In the genomic region with DNA sequence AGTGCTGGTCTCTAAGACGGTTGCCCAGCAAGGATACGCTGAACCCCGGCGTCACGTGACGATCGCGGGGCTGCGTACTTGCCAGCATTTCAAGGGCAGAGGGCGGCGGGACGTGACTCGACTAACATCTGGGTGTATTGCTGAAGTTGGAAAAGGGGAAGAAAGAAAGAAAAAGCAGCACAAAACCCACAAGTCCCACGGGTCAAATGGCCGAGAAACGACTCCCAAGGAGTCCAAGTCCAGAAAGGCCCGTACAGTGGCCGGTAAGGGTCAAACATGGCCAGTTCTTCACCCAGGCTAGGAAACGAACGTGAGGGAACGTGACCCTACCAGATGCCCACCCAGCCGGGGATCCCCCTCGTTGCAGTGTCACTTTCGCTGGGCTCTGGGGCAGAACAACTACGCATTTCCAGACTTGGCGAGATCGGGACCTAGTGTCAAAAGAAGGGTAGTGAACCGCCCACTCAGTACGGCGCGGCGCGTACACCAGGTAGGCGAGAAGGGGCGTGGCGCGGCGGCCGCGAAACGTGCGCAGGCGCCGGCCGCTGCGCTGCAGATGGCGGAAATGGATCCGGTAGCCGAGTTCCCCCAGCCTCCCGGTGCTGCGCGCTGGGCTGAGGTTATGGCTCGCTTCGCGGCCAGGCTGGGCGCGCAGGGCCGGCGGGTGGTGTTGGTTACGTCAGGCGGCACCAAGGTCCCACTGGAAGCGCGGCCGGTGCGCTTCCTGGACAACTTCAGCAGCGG, we compare ENCODE assay signal across 1 cellular context.
TF ChIP-seq lines count a peak whose summit lies in the region.

A gene (plus strand): TSS at position 534 of the 744 bp plus-strand sequence. CDS start 23 bp downstream, at position 557.
A gene with protein sequence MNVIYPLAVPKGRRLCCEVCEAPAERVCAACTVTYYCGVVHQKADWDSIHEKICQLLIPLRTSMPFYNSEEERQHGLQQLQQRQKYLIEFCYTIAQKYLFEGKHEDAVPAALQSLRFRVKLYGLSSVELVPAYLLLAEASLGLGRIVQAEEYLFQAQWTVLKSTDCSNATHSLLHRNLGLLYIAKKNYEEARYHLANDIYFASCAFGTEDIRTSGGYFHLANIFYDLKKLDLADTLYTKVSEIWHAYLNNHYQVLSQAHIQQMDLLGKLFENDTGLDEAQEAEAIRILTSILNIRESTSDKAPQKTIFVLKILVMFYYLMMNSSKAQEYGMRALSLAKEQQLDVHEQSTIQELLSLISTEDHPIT (minus strand): TSS at position 13 of the 744 bp plus-strand sequence. CDS start 25 bp downstream, outside the sequence.

TF ChIP-seq in K562, 482 proteins besides CTCF, POLR2A, EP300 and RAD21 (continued from another document and continues in another):
- TF ChIP-seq IFI16 (CRISPR knock-in tag; IDR thresholded peaks at IDR 0.05) (no peak), NONO (IDR thresholded peaks at IDR 0.05; ENCODE audit: low read depth in 2 of 2, low read length in 1 of 2) (no peak), NFRKB (IDR thresholded peaks at IDR 0.05; ENCODE audit: low read depth) (0 out of 2 replicates have a peak, but pooled peaks have one; percentile 65), YY1 (IDR thresholded peaks at IDR 0.05; ENCODE audit: borderline replicate concordance in 1 of 3, control insufficient read depth in 1 of 3, extremely low read depth in 1 of 3, insufficient read depth in 3 of 3, insufficient read length in 1 of 3, insufficient replicate concordance in 2 of 3, low read depth in 1 of 3, low read length in 2 of 3) (peak; percentile 42 to 87 (median 68)), ZNF232 (CRISPR knock-in tag; IDR thresholded peaks at IDR 0.05) (no peak), ZNF282 (CRISPR knock-in tag; IDR thresholded peaks at IDR 0.05) (no peak), DPF2 (IDR thresholded peaks at IDR 0.05) (no peak), L3MBTL2 (IDR thresholded peaks at IDR 0.05) (peak; percentile 87), NCOA4 (IDR thresholded peaks at IDR 0.05; ENCODE audit: partially characterized antibody) (no peak), FOXA1 (IDR thresholded peaks at IDR 0.05; ENCODE audit: borderline replicate concordance) (no peak), ZNF3 (CRISPR knock-in tag; IDR thresholded peaks at IDR 0.05) (no peak), EHMT2 (IDR thresholded peaks at IDR 0.05) (peak; percentile 17; the same call in 1 of the 2 replicates), CHD1 (IDR thresholded peaks at IDR 0.05; ENCODE audit: low read length) (no peak), CBX2 (IDR thresholded peaks at IDR 0.05; ENCODE audit: insufficient read depth, low read length, poor library complexity, severe bottlenecking) (no peak), HOXB6 (CRISPR knock-in tag; IDR thresholded peaks at IDR 0.05; ENCODE audit: borderline replicate concordance) (no peak), ZNF717 (CRISPR knock-in tag; IDR thresholded peaks at IDR 0.05) (no peak), TAL1 (IDR thresholded peaks at IDR 0.05) (no peak), ETS2 (tag; IDR thresholded peaks at IDR 0.05; ENCODE audit: borderline replicate concordance, poor library complexity, severe bottlenecking) (no peak), ZC3H11A (IDR thresholded peaks at IDR 0.05; ENCODE audit: low read depth, low read length) (no peak), ZNF24 (IDR thresholded peaks at IDR 0.05) (no peak), NCOR1 (IDR thresholded peaks at IDR 0.05) (no peak), HNRNPH1 (optimal IDR thresholded peaks at IDR 0.05; ENCODE audit: low read depth, low read length) (no peak), CTBP1 (IDR thresholded peaks at IDR 0.05; ENCODE audit: borderline replicate concordance) (peak; percentile 60; the same call in 1 of the 2 replicates), ZNF785 (CRISPR knock-in tag; IDR thresholded peaks at IDR 0.05) (no peak), RNF2 (IDR thresholded peaks at IDR 0.05) (no peak), NFYB (IDR thresholded peaks at IDR 0.05; ENCODE audit: extremely low read depth, insufficient read length) (no peak), SLC30A9 (CRISPR knock-in tag; IDR thresholded peaks at IDR 0.05) (no peak), KAT7 (CRISPR knock-in tag; IDR thresholded peaks at IDR 0.05; ENCODE audit: borderline replicate concordance) (0 out of 2 replicates have a peak, but pooled peaks have one; percentile 28), KDM5B (IDR thresholded peaks at IDR 0.05; ENCODE audit: insufficient replicate concordance, low read depth, low read length) (peak; percentile 56), RFX5 (IDR thresholded peaks at IDR 0.05; ENCODE audit: low read depth, low read length) (no peak), PML (IDR thresholded peaks at IDR 0.05; ENCODE audit: low read length) (0 out of 2 replicates have a peak, but pooled peaks have one; percentile 18)
- TF ChIP-seq, protein P1, sequence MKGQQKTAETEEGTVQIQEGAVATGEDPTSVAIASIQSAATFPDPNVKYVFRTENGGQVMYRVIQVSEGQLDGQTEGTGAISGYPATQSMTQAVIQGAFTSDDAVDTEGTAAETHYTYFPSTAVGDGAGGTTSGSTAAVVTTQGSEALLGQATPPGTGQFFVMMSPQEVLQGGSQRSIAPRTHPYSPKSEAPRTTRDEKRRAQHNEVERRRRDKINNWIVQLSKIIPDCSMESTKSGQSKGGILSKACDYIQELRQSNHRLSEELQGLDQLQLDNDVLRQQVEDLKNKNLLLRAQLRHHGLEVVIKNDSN (CRISPR knock-in tag; IDR thresholded peaks at IDR 0.05) = peak; percentile 49; the same call in 1 of the 2 replicates
- TF ChIP-seq, protein P2, sequence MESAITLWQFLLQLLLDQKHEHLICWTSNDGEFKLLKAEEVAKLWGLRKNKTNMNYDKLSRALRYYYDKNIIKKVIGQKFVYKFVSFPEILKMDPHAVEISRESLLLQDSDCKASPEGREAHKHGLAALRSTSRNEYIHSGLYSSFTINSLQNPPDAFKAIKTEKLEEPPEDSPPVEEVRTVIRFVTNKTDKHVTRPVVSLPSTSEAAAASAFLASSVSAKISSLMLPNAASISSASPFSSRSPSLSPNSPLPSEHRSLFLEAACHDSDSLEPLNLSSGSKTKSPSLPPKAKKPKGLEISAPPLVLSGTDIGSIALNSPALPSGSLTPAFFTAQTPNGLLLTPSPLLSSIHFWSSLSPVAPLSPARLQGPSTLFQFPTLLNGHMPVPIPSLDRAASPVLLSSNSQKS (CRISPR knock-in tag; IDR thresholded peaks at IDR 0.05) = no peak
- TF ChIP-seq, protein P3, sequence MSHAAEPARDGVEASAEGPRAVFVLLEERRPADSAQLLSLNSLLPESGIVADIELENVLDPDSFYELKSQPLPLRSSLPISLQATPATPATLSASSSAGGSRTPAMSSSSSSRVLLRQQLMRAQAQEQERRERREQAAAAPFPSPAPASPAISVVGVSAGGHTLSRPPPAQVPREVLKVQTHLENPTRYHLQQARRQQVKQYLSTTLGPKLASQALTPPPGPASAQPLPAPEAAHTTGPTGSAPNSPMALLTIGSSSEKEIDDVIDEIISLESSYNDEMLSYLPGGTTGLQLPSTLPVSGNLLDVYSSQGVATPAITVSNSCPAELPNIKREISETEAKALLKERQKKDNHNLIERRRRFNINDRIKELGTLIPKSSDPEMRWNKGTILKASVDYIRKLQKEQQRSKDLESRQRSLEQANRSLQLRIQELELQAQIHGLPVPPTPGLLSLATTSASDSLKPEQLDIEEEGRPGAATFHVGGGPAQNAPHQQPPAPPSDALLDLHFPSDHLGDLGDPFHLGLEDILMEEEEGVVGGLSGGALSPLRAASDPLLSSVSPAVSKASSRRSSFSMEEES (CRISPR knock-in tag; IDR thresholded peaks at IDR 0.05) = peak; percentile 51
- TF ChIP-seq, protein P4, sequence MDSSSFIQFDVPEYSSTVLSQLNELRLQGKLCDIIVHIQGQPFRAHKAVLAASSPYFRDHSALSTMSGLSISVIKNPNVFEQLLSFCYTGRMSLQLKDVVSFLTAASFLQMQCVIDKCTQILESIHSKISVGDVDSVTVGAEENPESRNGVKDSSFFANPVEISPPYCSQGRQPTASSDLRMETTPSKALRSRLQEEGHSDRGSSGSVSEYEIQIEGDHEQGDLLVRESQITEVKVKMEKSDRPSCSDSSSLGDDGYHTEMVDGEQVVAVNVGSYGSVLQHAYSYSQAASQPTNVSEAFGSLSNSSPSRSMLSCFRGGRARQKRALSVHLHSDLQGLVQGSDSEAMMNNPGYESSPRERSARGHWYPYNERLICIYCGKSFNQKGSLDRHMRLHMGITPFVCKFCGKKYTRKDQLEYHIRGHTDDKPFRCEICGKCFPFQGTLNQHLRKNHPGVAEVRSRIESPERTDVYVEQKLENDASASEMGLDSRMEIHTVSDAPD (CRISPR knock-in tag; IDR thresholded peaks at IDR 0.05) = no peak
- TF ChIP-seq, protein P5, sequence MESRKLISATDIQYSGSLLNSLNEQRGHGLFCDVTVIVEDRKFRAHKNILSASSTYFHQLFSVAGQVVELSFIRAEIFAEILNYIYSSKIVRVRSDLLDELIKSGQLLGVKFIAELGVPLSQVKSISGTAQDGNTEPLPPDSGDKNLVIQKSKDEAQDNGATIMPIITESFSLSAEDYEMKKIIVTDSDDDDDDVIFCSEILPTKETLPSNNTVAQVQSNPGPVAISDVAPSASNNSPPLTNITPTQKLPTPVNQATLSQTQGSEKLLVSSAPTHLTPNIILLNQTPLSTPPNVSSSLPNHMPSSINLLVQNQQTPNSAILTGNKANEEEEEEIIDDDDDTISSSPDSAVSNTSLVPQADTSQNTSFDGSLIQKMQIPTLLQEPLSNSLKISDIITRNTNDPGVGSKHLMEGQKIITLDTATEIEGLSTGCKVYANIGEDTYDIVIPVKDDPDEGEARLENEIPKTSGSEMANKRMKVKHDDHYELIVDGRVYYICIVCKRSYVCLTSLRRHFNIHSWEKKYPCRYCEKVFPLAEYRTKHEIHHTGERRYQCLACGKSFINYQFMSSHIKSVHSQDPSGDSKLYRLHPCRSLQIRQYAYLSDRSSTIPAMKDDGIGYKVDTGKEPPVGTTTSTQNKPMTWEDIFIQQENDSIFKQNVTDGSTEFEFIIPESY (CRISPR knock-in tag; IDR thresholded peaks at IDR 0.05) = no peak
- TF ChIP-seq, protein P6, sequence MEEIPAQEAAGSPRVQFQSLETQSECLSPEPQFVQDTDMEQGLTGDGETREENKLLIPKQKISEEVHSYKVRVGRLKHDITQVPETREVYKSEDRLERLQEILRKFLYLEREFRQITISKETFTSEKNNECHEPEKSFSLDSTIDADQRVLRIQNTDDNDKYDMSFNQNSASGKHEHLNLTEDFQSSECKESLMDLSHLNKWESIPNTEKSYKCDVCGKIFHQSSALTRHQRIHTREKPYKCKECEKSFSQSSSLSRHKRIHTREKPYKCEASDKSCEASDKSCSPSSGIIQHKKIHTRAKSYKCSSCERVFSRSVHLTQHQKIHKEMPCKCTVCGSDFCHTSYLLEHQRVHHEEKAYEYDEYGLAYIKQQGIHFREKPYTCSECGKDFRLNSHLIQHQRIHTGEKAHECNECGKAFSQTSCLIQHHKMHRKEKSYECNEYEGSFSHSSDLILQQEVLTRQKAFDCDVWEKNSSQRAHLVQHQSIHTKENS (CRISPR knock-in tag; IDR thresholded peaks at IDR 0.05) = no peak
- TF ChIP-seq, protein P7, sequence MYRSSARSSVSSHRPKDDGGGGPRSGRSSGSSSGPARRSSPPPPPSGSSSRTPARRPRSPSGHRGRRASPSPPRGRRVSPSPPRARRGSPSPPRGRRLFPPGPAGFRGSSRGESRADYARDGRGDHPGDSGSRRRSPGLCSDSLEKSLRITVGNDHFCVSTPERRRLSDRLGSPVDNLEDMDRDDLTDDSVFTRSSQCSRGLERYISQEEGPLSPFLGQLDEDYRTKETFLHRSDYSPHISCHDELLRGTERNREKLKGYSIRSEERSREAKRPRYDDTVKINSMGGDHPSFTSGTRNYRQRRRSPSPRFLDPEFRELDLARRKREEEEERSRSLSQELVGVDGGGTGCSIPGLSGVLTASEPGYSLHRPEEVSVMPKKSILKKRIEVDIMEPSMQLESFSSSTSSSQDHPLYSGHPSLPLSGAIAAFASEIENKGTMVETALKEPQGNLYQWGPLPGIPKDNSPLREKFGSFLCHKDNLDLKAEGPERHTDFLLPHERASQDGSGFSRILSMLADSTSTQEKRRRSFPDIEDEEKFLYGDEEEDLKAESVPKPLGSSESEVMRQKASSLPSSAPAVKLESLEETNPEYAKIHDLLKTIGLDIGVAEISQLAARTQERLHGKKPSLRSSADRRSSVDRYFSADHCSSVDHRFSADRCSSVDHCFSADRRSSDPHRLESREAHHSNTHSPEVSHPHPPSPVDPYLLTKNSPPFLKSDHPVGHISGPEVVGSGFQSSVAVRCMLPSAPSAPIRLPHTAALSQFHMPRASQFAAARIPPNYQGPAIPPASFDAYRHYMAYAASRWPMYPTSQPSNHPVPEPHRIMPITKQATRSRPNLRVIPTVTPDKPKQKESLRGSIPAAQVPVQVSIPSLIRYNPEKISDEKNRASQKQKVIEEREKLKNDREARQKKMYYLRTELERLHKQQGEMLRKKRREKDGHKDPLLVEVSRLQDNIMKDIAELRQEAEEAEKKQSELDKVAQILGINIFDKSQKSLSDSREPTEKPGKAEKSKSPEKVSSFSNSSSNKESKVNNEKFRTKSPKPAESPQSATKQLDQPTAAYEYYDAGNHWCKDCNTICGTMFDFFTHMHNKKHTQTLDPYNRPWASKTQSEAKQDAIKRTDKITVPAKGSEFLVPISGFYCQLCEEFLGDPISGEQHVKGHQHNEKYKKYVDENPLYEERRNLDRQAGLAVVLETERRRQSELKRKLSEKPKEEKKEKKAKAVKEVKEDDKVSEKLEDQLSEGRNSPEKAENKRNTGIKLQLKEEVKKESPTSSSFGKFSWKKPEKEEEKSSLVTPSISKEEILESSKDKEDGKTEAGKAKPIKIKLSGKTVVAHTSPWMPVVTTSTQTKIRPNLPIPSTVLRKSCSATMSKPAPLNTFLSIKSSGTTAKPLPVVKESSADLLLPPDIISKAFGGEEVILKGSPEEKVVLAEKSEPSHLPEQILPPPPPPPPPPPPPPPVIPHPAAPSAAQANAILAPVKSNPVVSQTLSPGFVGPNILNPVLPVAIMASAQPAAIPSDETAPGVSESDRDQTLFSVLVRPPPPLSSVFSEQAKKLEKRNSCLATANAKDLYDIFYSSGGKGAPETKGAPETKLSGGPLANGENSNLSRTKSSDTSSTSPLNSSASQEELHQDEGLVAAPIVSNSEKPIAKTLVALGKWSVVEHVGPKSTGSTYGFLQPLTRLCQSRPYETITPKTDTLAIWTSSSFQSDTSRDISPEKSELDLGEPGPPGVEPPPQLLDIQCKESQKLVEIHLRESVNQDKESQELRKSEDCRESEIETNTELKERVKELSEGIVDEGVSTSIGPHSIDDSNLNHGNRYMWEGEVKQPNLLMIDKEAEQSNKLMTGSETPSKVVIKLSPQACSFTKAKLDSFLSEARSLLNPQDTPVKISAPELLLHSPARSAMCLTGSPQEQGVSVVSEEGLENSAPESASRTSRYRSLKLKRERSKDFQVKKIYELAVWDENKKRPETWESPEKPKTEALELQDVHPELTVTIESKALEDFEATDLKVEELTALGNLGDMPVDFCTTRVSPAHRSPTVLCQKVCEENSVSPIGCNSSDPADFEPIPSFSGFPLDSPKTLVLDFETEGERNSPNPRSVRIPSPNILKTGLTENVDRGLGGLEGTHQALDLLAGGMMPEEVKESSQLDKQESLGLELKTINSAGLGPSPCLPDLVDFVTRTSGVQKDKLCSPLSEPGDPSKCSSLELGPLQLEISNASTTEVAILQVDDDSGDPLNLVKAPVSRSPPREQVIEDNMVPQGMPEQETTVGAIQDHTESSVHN (IDR thresholded peaks at IDR 0.05; ENCODE audit: borderline replicate concordance in 1 of 2, low read depth in 1 of 2) = no peak
- TF ChIP-seq, protein P8, sequence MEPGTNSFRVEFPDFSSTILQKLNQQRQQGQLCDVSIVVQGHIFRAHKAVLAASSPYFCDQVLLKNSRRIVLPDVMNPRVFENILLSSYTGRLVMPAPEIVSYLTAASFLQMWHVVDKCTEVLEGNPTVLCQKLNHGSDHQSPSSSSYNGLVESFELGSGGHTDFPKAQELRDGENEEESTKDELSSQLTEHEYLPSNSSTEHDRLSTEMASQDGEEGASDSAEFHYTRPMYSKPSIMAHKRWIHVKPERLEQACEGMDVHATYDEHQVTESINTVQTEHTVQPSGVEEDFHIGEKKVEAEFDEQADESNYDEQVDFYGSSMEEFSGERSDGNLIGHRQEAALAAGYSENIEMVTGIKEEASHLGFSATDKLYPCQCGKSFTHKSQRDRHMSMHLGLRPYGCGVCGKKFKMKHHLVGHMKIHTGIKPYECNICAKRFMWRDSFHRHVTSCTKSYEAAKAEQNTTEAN (CRISPR knock-in tag; IDR thresholded peaks at IDR 0.05) = no peak
